In the genomic region with DNA sequence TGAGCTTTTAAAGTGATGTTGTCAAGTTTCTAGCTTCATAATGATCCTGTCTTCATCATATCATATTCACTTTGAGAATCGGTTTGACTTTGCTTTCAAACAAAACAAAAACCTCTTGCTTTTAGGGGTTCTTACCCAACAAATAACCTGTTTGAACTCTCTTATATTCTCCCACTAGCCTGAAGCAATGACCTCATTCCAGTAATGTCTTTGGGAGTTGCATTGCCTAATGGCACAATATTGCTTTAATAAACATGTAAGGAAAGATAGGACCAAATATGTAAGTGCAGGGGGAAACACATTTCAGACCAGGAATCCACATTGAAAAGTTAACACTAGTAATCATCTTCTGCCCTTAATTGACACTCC, we compare ENCODE assay signal across 8 cellular contexts. TPM values are rescaled to one million over a fixed set of nuclear protein-coding genes. Genes with fewer than 3 reads are reported as not detected.
DNase-seq lines count a peak whose midpoint lies in the region; ATAC-seq, FAIRE-seq and TF ChIP-seq lines count a peak whose summit lies in the region.

No MANE protein-coding gene starts in this region.

- in situ Hi-C loops in HepG2 (cut with HindIII; ENCODE audit: extremely low pct_ligation_motif_present, low pct_unique_long_range_greater_than_20kb) = no loop called here

- H3K27ac ChIP-seq in HepG2 (ENCODE audit: extremely low read length, insufficient read depth, low read length) = no peak overlapping the region

- H3K4me1 ChIP-seq in HepG2 (ENCODE audit: insufficient read depth, low read length) = peaks cover 41% of the 10 kb centered on the region

- no peak for ATAC-seq in HepG2
- ATAC-seq in HG02852 (IDR thresholded peaks at IDR 0.05; ENCODE audit: unreplicated experiment) = no peak

- no peaks in the 10 kb centered on the region for H3K36me3 ChIP-seq in HepG2 (replicated peaks in 1 of 2; ENCODE audit: control insufficient read depth in 1 of 2, insufficient read depth in 2 of 2, low read length in 2 of 2)

- peak overlapping the region; percentile 66 for H3K4me2 ChIP-seq in HepG2 (ENCODE audit: low read depth, low read length)

- no peak for DNase-seq in activated naive CD4-positive, alpha-beta T cell treated with anti-CD3 and anti-CD28 coated beads, Interleukin-2, amount 50 U/mL, for 16 hours
- DNase-seq in amniotic epithelial cell (ENCODE audit: low read depth) = peak; percentile 80
- DNase-seq in HepG2 (ENCODE audit: low spot score) = no peak
- DNase-seq in type B pancreatic cell (ENCODE audit: extremely low spot score, unreplicated experiment) = no peak
- no peak for DNase-seq in GDM1 (lab: John Stamatoyannopoulos, UW)
- DNase-seq in NCI-H526 (lab: John Stamatoyannopoulos, UW) = no peak

- H3K9ac ChIP-seq in HepG2 (ENCODE audit: insufficient read depth, low read depth, low read length) = peak overlapping the region; percentile 71

- intact Hi-C loops in HepG2 (cut with micrococcal nuclease; ENCODE audit: unreplicated experiment) = loop anchor here (10.0 kb wide), 1 partner anchor 1109 kb away; a partner anchor contains a TSS

- no peaks in the 10 kb centered on the region for H3K9me3 Mint-ChIP-seq in activated naive CD4-positive, alpha-beta T cell treated with anti-CD3 and anti-CD28 coated beads, Interleukin-2, amount 50 U/mL, for 24 hours
- H3K9me3 Mint-ChIP-seq in type B pancreatic cell = no peaks in the 10 kb centered on the region

- TF ChIP-seq EP300 in HepG2 (IDR thresholded peaks at IDR 0.05; ENCODE audit: low read depth in 2 of 2, low read length in 2 of 2) (no peak), HepG2 (CRISPR knock-in tag; IDR thresholded peaks at IDR 0.05; ENCODE audit: borderline replicate concordance) (no peak)

- no peaks in the 10 kb centered on the region for H4K20me1 ChIP-seq in HepG2 (ENCODE audit: insufficient read depth, low read length)

- H3K4me3 Mint-ChIP-seq in activated naive CD4-positive, alpha-beta T cell treated with anti-CD3 and anti-CD28 coated beads, Interleukin-2, amount 50 U/mL, for 24 hours = peak overlapping the region; percentile 94
- H3K4me3 Mint-ChIP-seq in type B pancreatic cell = peak overlapping the region; percentile 98

- TF ChIP-seq CTCF in HepG2 (CRISPR knock-in tag; IDR thresholded peaks at IDR 0.05) = no peak
- TF ChIP-seq CTCF in type B pancreatic cell (conservative IDR thresholded peaks at IDR 0.05) = no peak

- peaks cover 62% of the 10 kb centered on the region for H3K4me1 Mint-ChIP-seq in activated naive CD4-positive, alpha-beta T cell treated with anti-CD3 and anti-CD28 coated beads, Interleukin-2, amount 50 U/mL, for 24 hours
- H3K4me1 Mint-ChIP-seq in type B pancreatic cell (ENCODE audit: unreplicated experiment) = peaks cover 29% of the 10 kb centered on the region

- no peak for FAIRE-seq in HepG2 (lab: Jason Lieb, UNC)

- H3K36me3 Mint-ChIP-seq in activated naive CD4-positive, alpha-beta T cell treated with anti-CD3 and anti-CD28 coated beads, Interleukin-2, amount 50 U/mL, for 24 hours = peaks cover 1% of the 10 kb centered on the region
- H3K36me3 Mint-ChIP-seq in type B pancreatic cell = peaks cover 25% of the 10 kb centered on the region

- CTCF ChIA-PET in HepG2 (lab: Yijun Ruan, JAX; ENCODE audit: low intra/inter-chr PET ratio, low total read pairs) = interaction anchor here (0.8 kb wide), 1 partner anchor 52 kb away, joined by 3 read pairs; no protein-coding TSS in a partner anchor

- TF ChIP-seq RAD21 in HepG2 (CRISPR knock-in tag; IDR thresholded peaks at IDR 0.05) = no peak

- H3K27me3 ChIP-seq in HepG2 (ENCODE audit: control insufficient read depth in 1 of 2, insufficient read depth in 2 of 2, low read length in 2 of 2) = no peaks in the 10 kb centered on the region; a peak in 1 of 5 replicates

- no peak overlapping the region for H2AFZ ChIP-seq in HepG2 (ENCODE audit: low read length)

- H3K79me2 ChIP-seq in HepG2 (ENCODE audit: insufficient read depth, low read length) = peaks cover 9% of the 10 kb centered on the region

- no peak for TF ChIP-seq POLR2A in HepG2 (IDR thresholded peaks at IDR 0.05; ENCODE audit: insufficient read depth in 1 of 2, low read depth in 2 of 2, low read length in 2 of 2)

- H3K27me3 Mint-ChIP-seq in activated naive CD4-positive, alpha-beta T cell treated with anti-CD3 and anti-CD28 coated beads, Interleukin-2, amount 50 U/mL, for 24 hours = no peaks in the 10 kb centered on the region
- peaks cover 13% of the 10 kb centered on the region for H3K27me3 Mint-ChIP-seq in type B pancreatic cell

- H3K4me3 ChIP-seq in HepG2 (replicated peaks in 1 of 3; ENCODE audit: insufficient read depth in 1 of 3, low read depth in 2 of 3, low read length in 3 of 3) = peak overlapping the region; percentile 62 to 79 (median 65); a peak in 5 of 6 replicates

- POLR2A ChIA-PET in HepG2 (lab: Yijun Ruan, JAX) = interaction anchor here (3.7 kb wide), 1 partner anchor 28 kb away, joined by 20 read pairs; a partner anchor contains a TSS

- H3K9me3 ChIP-seq in HepG2 (ENCODE audit: low read length) = no peaks in the 10 kb centered on the region

- no TSS peak for BruUV-seq in HepG2 (replicated peaks; lab: Mats Ljungman, UMichigan)

- WGBS in HepG2 (ENCODE audit: low lambda C conversion rate) = 5% methylated on average over 1 of the region's 1 CpG

- peak overlapping the region; percentile 95 for H3K27ac Mint-ChIP-seq in activated naive CD4-positive, alpha-beta T cell treated with anti-CD3 and anti-CD28 coated beads, Interleukin-2, amount 50 U/mL, for 24 hours
- peak overlapping the region; percentile 98 for H3K27ac Mint-ChIP-seq in type B pancreatic cell

RNA-seq across cellular contexts. Expression of a gene that starts 27.6 kb away (rescaled TPM):
- 31.0 and 44.4 TPM in 2 replicates for total RNA-seq in HepG2 (2016; rRNA removed; fragmentation: Illumina TruSeq; extraction: Trizol)
- total RNA-seq in HepG2 (2016; cell fraction: cytosol; rRNA removed; fragmentation: Illumina TruSeq; extraction: Trizol; ENCODE audit: low read depth) = 6.5 and 7.2 TPM in 2 replicates
- 30.6 and 36.1 TPM in 2 replicates for total RNA-seq in HepG2 (2016; cell fraction: insoluble cytoplasmic fraction; rRNA removed; fragmentation: Illumina TruSeq; extraction: Trizol)
- 24.9 and 28.2 TPM in 2 replicates for total RNA-seq in HepG2 (2016; cell fraction: membrane; rRNA removed; fragmentation: Illumina TruSeq; extraction: Trizol)
- total RNA-seq in HepG2 (2016; cell fraction: nucleus; rRNA removed; fragmentation: Illumina TruSeq; extraction: Trizol) = 27.7 and 30.7 TPM in 2 replicates
- 6.6 and 7.6 TPM in 2 replicates for polyA plus RNA-seq in HepG2 (2011; rRNA removed)
- polyA plus RNA-seq in HepG2 (2011; cell fraction: cytosol; rRNA removed) = 3.2 and 3.3 TPM in 2 replicates
- polyA plus RNA-seq in HepG2 (2011; cell fraction: nucleus; rRNA removed) = 5.2 and 5.6 TPM in 2 replicates
- 17.5 and 40.2 TPM in 2 replicates for polyA plus RNA-seq in HepG2 (2012)
- 10.8 and 13.6 TPM in 2 replicates for polyA plus RNA-seq in HepG2 (2016; cell fraction: cytosol; fragmentation: Illumina TruSeq; extraction: Trizol; ENCODE audit: low read depth)
- 52.7 and 58.9 TPM in 2 replicates for polyA plus RNA-seq in HepG2 (2016; cell fraction: insoluble cytoplasmic fraction; fragmentation: Illumina TruSeq; extraction: Trizol; ENCODE audit: low read depth)
- 25.3 and 27.1 TPM in 2 replicates for polyA plus RNA-seq in HepG2 (2016; cell fraction: membrane; fragmentation: Illumina TruSeq; extraction: Trizol; ENCODE audit: low read depth)
- polyA plus RNA-seq in HepG2 (2016; cell fraction: nucleus; fragmentation: Illumina TruSeq; extraction: Trizol; ENCODE audit: insufficient read depth, low read depth) = 39.7 and 45.9 TPM in 2 replicates
- 4.2 and 9.5 TPM in 2 replicates for polyA minus RNA-seq in HepG2 (2011; rRNA and poly(A)+ RNA removed; ENCODE audit: low replicate concordance)
- 9.1 and 10.0 TPM in 2 replicates for polyA minus RNA-seq in HepG2 (2011; cell fraction: cytosol; rRNA and poly(A)+ RNA removed)
- 26.1 and 28.3 TPM in 2 replicates for polyA minus RNA-seq in HepG2 (2011; cell fraction: nucleus; rRNA and poly(A)+ RNA removed)
- 86.3 and 134 TPM in 2 replicates for total RNA-seq in type B pancreatic cell (ENCODE audit: low replicate concordance)

RNA-seq across cellular contexts. Expression of a gene that starts 27.8 kb away (rescaled TPM):
- total RNA-seq in HepG2 (2016; rRNA removed; fragmentation: Illumina TruSeq; extraction: Trizol) = 1.4 and 2.3 TPM in 2 replicates
- 0.20 and 0.35 TPM in 2 replicates for total RNA-seq in HepG2 (2016; cell fraction: cytosol; rRNA removed; fragmentation: Illumina TruSeq; extraction: Trizol; ENCODE audit: low read depth)
- total RNA-seq in HepG2 (2016; cell fraction: insoluble cytoplasmic fraction; rRNA removed; fragmentation: Illumina TruSeq; extraction: Trizol) = 1.1 and 1.5 TPM in 2 replicates
- 0.96 and 1.1 TPM in 2 replicates for total RNA-seq in HepG2 (2016; cell fraction: membrane; rRNA removed; fragmentation: Illumina TruSeq; extraction: Trizol)
- 1.1 and 1.5 TPM in 2 replicates for total RNA-seq in HepG2 (2016; cell fraction: nucleus; rRNA removed; fragmentation: Illumina TruSeq; extraction: Trizol)
- 0.55 and 0.69 TPM in 2 replicates for polyA plus RNA-seq in HepG2 (2011; rRNA removed)
- 0.48 and 0.67 TPM in 2 replicates for polyA plus RNA-seq in HepG2 (2011; cell fraction: cytosol; rRNA removed)
- polyA plus RNA-seq in HepG2 (2011; cell fraction: nucleus; rRNA removed) = 0.16 and 0.23 TPM in 2 replicates
- polyA plus RNA-seq in HepG2 (2012) = 1.2 and 1.5 TPM in 2 replicates
- polyA plus RNA-seq in HepG2 (2016; cell fraction: cytosol; fragmentation: Illumina TruSeq; extraction: Trizol; ENCODE audit: low read depth) = 0.35 and 0.53 TPM in 2 replicates
- polyA plus RNA-seq in HepG2 (2016; cell fraction: insoluble cytoplasmic fraction; fragmentation: Illumina TruSeq; extraction: Trizol; ENCODE audit: low read depth) = 1.7 and 2.0 TPM in 2 replicates
- 0.50 and 0.56 TPM in 2 replicates for polyA plus RNA-seq in HepG2 (2016; cell fraction: membrane; fragmentation: Illumina TruSeq; extraction: Trizol; ENCODE audit: low read depth)
- polyA plus RNA-seq in HepG2 (2016; cell fraction: nucleus; fragmentation: Illumina TruSeq; extraction: Trizol; ENCODE audit: insufficient read depth, low read depth) = 1.4 and 1.8 TPM in 2 replicates
- polyA minus RNA-seq in HepG2 (2011; rRNA and poly(A)+ RNA removed; ENCODE audit: low replicate concordance) = 0.33 and 0.72 TPM in 2 replicates
- polyA minus RNA-seq in HepG2 (2011; cell fraction: cytosol; rRNA and poly(A)+ RNA removed) = 0.49 and 0.53 TPM in 2 replicates
- 0.37 and 0.52 TPM in 2 replicates for polyA minus RNA-seq in HepG2 (2011; cell fraction: nucleus; rRNA and poly(A)+ RNA removed)
- 1.9 and 2.7 TPM in 2 replicates for total RNA-seq in type B pancreatic cell (ENCODE audit: low replicate concordance)

RNA-seq across cellular contexts. Expression of a gene that starts 38.3 kb away (rescaled TPM):
- 0.11 and 0.42 TPM in 2 replicates for total RNA-seq in HepG2 (2016; rRNA removed; fragmentation: Illumina TruSeq; extraction: Trizol)
- total RNA-seq in HepG2 (2016; cell fraction: cytosol; rRNA removed; fragmentation: Illumina TruSeq; extraction: Trizol; ENCODE audit: low read depth) = not detected in 2 replicates
- 0.25 and 0.30 TPM in 2 replicates for total RNA-seq in HepG2 (2016; cell fraction: insoluble cytoplasmic fraction; rRNA removed; fragmentation: Illumina TruSeq; extraction: Trizol)
- 0.09 TPM in 1 of 2 replicates, not detected in the other for total RNA-seq in HepG2 (2016; cell fraction: membrane; rRNA removed; fragmentation: Illumina TruSeq; extraction: Trizol)
- total RNA-seq in HepG2 (2016; cell fraction: nucleus; rRNA removed; fragmentation: Illumina TruSeq; extraction: Trizol) = 0.65 and 0.78 TPM in 2 replicates
- 0.14 and 0.29 TPM in 2 replicates for polyA plus RNA-seq in HepG2 (2011; rRNA removed)
- polyA plus RNA-seq in HepG2 (2011; cell fraction: cytosol; rRNA removed) = 0.07 and 0.18 TPM in 2 replicates
- polyA plus RNA-seq in HepG2 (2011; cell fraction: nucleus; rRNA removed) = 0.10 and 0.26 TPM in 2 replicates
- 0.31 and 0.62 TPM in 2 replicates for polyA plus RNA-seq in HepG2 (2012)
- 0.05 TPM in 1 of 2 replicates, not detected in the other for polyA plus RNA-seq in HepG2 (2016; cell fraction: cytosol; fragmentation: Illumina TruSeq; extraction: Trizol; ENCODE audit: low read depth)
- polyA plus RNA-seq in HepG2 (2016; cell fraction: insoluble cytoplasmic fraction; fragmentation: Illumina TruSeq; extraction: Trizol; ENCODE audit: low read depth) = 0.11 and 0.22 TPM in 2 replicates
- not detected in 2 replicates for polyA plus RNA-seq in HepG2 (2016; cell fraction: membrane; fragmentation: Illumina TruSeq; extraction: Trizol; ENCODE audit: low read depth)
- polyA plus RNA-seq in HepG2 (2016; cell fraction: nucleus; fragmentation: Illumina TruSeq; extraction: Trizol; ENCODE audit: insufficient read depth, low read depth) = 0.64 and 0.79 TPM in 2 replicates
- polyA minus RNA-seq in HepG2 (2011; rRNA and poly(A)+ RNA removed; ENCODE audit: low replicate concordance) = not detected in 2 replicates
- 0.30 TPM in 1 of 2 replicates, not detected in the other for polyA minus RNA-seq in HepG2 (2011; cell fraction: cytosol; rRNA and poly(A)+ RNA removed)
- 1.6 and 2.1 TPM in 2 replicates for polyA minus RNA-seq in HepG2 (2011; cell fraction: nucleus; rRNA and poly(A)+ RNA removed)
- total RNA-seq in type B pancreatic cell (ENCODE audit: low replicate concordance) = not detected in 2 replicates
